In genomic region chr20:23223908-23224307, GRCh38 we compare ENCODE assay signal across 9 cellular contexts.
"Had no signal": no experiment of that assay in that cellular context is flagged by ENCODE, and none has a peak within 500 bp of the region (broad histone marks: within the 10 kb centered on the region; RNA-seq: fewer than 3 reads in every experiment).

No MANE protein-coding gene starts in this region.

- ATAC-seq: HCT116, HepG2 had no signal

- H3K27ac Mint-ChIP-seq: HFFc6, IgD-negative memory B cell had no signal

- H3K9me3 ChIP-seq: HAP-1 had no signal

- H3K27ac ChIP-seq: GM23248 had no signal

- H3K4me3 Mint-ChIP-seq: HFFc6, IgD-negative memory B cell had no signal

- H3K4me1 ChIP-seq: HAP-1 had no signal

- H3K4me1 Mint-ChIP-seq: IgD-negative memory B cell had no signal

- H3K4me3 ChIP-seq: GM23248, HAP-1 had no signal

- H3K36me3 Mint-ChIP-seq: IgD-negative memory B cell had no signal

- DNase-seq: GM23248, GOT3, H7, HFFc6, KBM-7 had no signal

- FAIRE-seq: HepG2 had no signal
